Comparison of ENCODE assay signal across 27 cellular contexts in genomic region chr6:56154076-56154475, GRCh38.
"Had no signal": no experiment of that assay in that cellular context is flagged by ENCODE, and none has a peak within 500 bp of the region (broad histone marks: within the 10 kb centered on the region; RNA-seq: fewer than 3 reads in every experiment).

No MANE protein-coding gene starts in this region.

- ATAC-seq: effector memory CD8-positive, alpha-beta T cell; esophagus mucosa; foreskin keratinocyte; gastrocnemius medialis; gastroesophageal sphincter; heart left ventricle; heart right ventricle had no signal

- H3K4me1 ChIP-seq: colonic mucosa, esophagus squamous epithelium, foreskin keratinocyte, gastrocnemius medialis, gastroesophageal sphincter, heart left ventricle, heart right ventricle had no signal

- H3K9me3 ChIP-seq: colonic mucosa, esophagus squamous epithelium, gastrocnemius medialis had no signal

- H3K4me3 ChIP-seq: colonic mucosa, coronary artery, dorsolateral prefrontal cortex, esophagus squamous epithelium, gastrocnemius medialis, gastroesophageal sphincter, heart left ventricle, heart right ventricle had no signal

- H3K27ac ChIP-seq: colonic mucosa, coronary artery, dorsolateral prefrontal cortex, epithelial cell of prostate, esophagus squamous epithelium, foreskin keratinocyte, gastrocnemius medialis, gastroesophageal sphincter, heart left ventricle, heart right ventricle had no signal

- DNase-seq: colonic mucosa; cortex of kidney; dermis blood vessel endothelial cell; dorsolateral prefrontal cortex; effector CD4-positive, alpha-beta T cell; effector CD8-positive, alpha-beta T cell; effector memory CD4-positive, alpha-beta T cell; effector memory CD8-positive, alpha-beta T cell; endodermal cell; erythroblast; esophagus squamous epithelium; foreskin fibroblast; foreskin keratinocyte; foreskin melanocyte; gastrocnemius medialis; glutamatergic neuron; head of caudate nucleus; heart left ventricle; heart right ventricle had no signal

- FAIRE-seq: colon, endometrium, endothelial cell of umbilical vein, frontal cortex had no signal

- H3K36me3 ChIP-seq: colonic mucosa, esophagus squamous epithelium, gastrocnemius medialis, heart right ventricle had no signal

- H3K27me3 ChIP-seq: colonic mucosa, dorsolateral prefrontal cortex, esophagus squamous epithelium, foreskin keratinocyte, gastrocnemius medialis, gastroesophageal sphincter, heart left ventricle, heart right ventricle had no signal
